ENCODE assay signal across 12 cellular contexts in the genomic region with DNA sequence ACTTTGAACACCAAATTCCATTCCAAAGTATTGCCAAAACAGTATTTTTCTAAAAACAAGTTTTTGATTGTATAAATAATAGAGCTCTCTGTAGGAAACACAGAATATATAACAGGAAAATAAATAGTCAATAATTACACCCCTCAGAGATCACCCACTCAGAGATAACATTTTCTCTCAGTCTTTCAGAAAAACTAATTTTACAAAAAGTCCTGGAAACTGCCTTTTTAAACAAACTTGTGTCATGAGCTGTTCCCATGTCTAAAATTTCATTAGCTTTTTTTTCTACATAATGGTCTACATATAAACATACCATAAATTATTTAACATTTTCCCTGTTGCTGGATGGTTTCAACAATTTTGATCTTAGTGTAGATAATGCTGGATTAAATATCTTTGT. TPM values are rescaled to one million over a fixed set of nuclear protein-coding genes. Genes with fewer than 3 reads are reported as not detected.
DNase-seq lines count a peak whose midpoint lies in the region; ATAC-seq and TF ChIP-seq lines count a peak whose summit lies in the region.
"Had no signal": no experiment of that assay in that cellular context is flagged by ENCODE, and none has a peak within 500 bp of the region (broad histone marks: within the 10 kb centered on the region; RNA-seq: fewer than 3 reads in every experiment).

No MANE protein-coding gene starts in this region.

- no peaks in the 10 kb centered on the region for H3K27me3 ChIP-seq in cardiac muscle cell
- H3K27me3 ChIP-seq in SU-DHL-6 (ENCODE audit: low read length): no peaks in the 10 kb centered on the region
- H3K27me3 ChIP-seq in lower lobe of right lung (ENCODE audit: low read depth): no peaks in the 10 kb centered on the region
- H3K27me3 ChIP-seq in transverse colon: no peaks in the 10 kb centered on the region
- no peaks in the 10 kb centered on the region for H3K27me3 ChIP-seq in Peyer's patch

- ATAC-seq in Right ventricle myocardium inferior (no peak), lower lobe of right lung (no peak)

- H3K9ac ChIP-seq in SU-DHL-6 (ENCODE audit: low read length): no peak overlapping the region

- TF ChIP-seq CTCF in cardiac muscle cell (IDR thresholded peaks at IDR 0.05; ENCODE audit: low read depth, low read length) (no peak), SU-DHL-6 (IDR thresholded peaks at IDR 0.05; ENCODE audit: insufficient read depth, low read length, poor library complexity, severe bottlenecking) (no peak), lower lobe of right lung (IDR thresholded peaks at IDR 0.05) (no peak), transverse colon (IDR thresholded peaks at IDR 0.05) (no peak), Peyer's patch (IDR thresholded peaks at IDR 0.05) (no peak)

- DNase-seq in cardiac muscle cell (ENCODE audit: low read depth in 1 of 2, low spot score in 1 of 2): no peak
- DNase-seq in Right ventricle myocardium inferior (ENCODE audit: missing footprints): no peak
- DNase-seq in lower lobe of right lung: no peak
- no peak for DNase-seq in transverse colon
- DNase-seq in amniotic stem cell (lab: John Stamatoyannopoulos, UW): no peak
- DNase-seq in Peyer's patch: no peak
- DNase-seq in NK-92 treated with Interleukin-12 subunit alpha and Interleukin-12 subunit beta, amount 100 ng/mL, for 24 hours (lab: John Stamatoyannopoulos, UW): no peak
- DNase-seq: activated CD4-positive, alpha-beta T cell treated with anti-CD3 and anti-CD28 coated beads for 1 hour; effector CD8-positive, alpha-beta T cell; IMR-90 had no signal

- H3F3A ChIP-seq in SU-DHL-6 (ENCODE audit: insufficient read depth): peaks cover 12% of the 10 kb centered on the region; the same call in 1 of the 2 replicates

- no peak for TF ChIP-seq POLR2A in transverse colon (IDR thresholded peaks at IDR 0.05)
- TF ChIP-seq POLR2A in Peyer's patch (IDR thresholded peaks at IDR 0.05): no peak

- H4K20me1 ChIP-seq in SU-DHL-6 (ENCODE audit: low read depth, low read length): no peaks in the 10 kb centered on the region

- 0 out of 2 replicates have a peak, but pooled peaks cover 6% of the 10 kb centered on the region for H3K79me2 ChIP-seq in SU-DHL-6 (ENCODE audit: insufficient read depth, low read length)

- H3K36me3 ChIP-seq in cardiac muscle cell (no peaks in the 10 kb centered on the region), SU-DHL-6 (ENCODE audit: low read length) (no peaks in the 10 kb centered on the region), lower lobe of right lung (no peaks in the 10 kb centered on the region), transverse colon (no peaks in the 10 kb centered on the region), Peyer's patch (no peaks in the 10 kb centered on the region)

- in situ Hi-C loops in transverse colon (cut with MboI; ENCODE audit: low pct_ligation_motif_present in 1 of 4, low pct_unique_long_range_greater_than_20kb in 1 of 4, low sequenced_read_pairs in 3 of 4): no loop called here

- H3K4me2 ChIP-seq in SU-DHL-6 (ENCODE audit: low read depth, low read length, poor library complexity, severe bottlenecking): peak overlapping the region; percentile 85

- H3K4me1 ChIP-seq in cardiac muscle cell (ENCODE audit: low read depth) (peaks cover 18% of the 10 kb centered on the region), lower lobe of right lung (peaks cover 27% of the 10 kb centered on the region), transverse colon (peaks cover 7 to 31% (median 9%) of the 10 kb centered on the region in 4 donors), Peyer's patch (peaks cover 0 to 20% (median 5%) of the 10 kb centered on the region in 4 donors)

- no peak overlapping the region for H2AFZ ChIP-seq in SU-DHL-6 (ENCODE audit: low read depth, low read length, severe bottlenecking)

- H3K4me3 ChIP-seq in cardiac muscle cell: no peak overlapping the region
- no peak overlapping the region for H3K4me3 ChIP-seq in SU-DHL-6 (ENCODE audit: insufficient read depth, low read length, poor library complexity, severe bottlenecking)
- H3K4me3 ChIP-seq in lower lobe of right lung: no peak overlapping the region
- H3K4me3 ChIP-seq in transverse colon: no peak overlapping the region
- H3K4me3 ChIP-seq in Peyer's patch: no peak overlapping the region

- intact Hi-C loops in Right ventricle myocardium inferior (cut with DNase I) (loop anchor here (10.0 kb wide), 2 partner anchors 63 to 327 kb away; partner anchors contain the start of gene BAZ2B), lower lobe of right lung (cut with DNase I) (no loop called here), transverse colon (cut with DNase I; ENCODE audit: low total_unique reads) (no loop called here)

- H3K9me3 ChIP-seq in cardiac muscle cell (ENCODE audit: low read depth) (no peaks in the 10 kb centered on the region), SU-DHL-6 (ENCODE audit: insufficient read depth, low read length) (no peaks in the 10 kb centered on the region), lower lobe of right lung (no peaks in the 10 kb centered on the region), transverse colon (no peaks in the 10 kb centered on the region), Peyer's patch (no peaks in the 10 kb centered on the region)
- H3K9me3 ChIP-seq: mucosa of descending colon had no signal

- no peak for TF ChIP-seq EP300 in transverse colon (IDR thresholded peaks at IDR 0.05; ENCODE audit: low read depth)

- H3K9me2 ChIP-seq in SU-DHL-6 (replicated peaks; ENCODE audit: insufficient read depth, low read length): no peaks in the 10 kb centered on the region

- H3K27ac ChIP-seq in cardiac muscle cell: peak overlapping the region; percentile 95
- no peak overlapping the region for H3K27ac ChIP-seq in SU-DHL-6 (ENCODE audit: low read depth, low read length)
- H3K27ac ChIP-seq in lower lobe of right lung: peak overlapping the region; percentile 91
- H3K27ac ChIP-seq in transverse colon: peak overlapping the region in 3 of 4 donors; percentile 89 to 97 (median 94)
- H3K27ac ChIP-seq in Peyer's patch: no peak overlapping the region

RNA-seq across cellular contexts. Expression of gene WDSUB1, which starts 1.2 kb away (rescaled TPM):
- total RNA-seq in cardiac muscle cell: 10.3 and 13.4 TPM in 2 replicates
- polyA plus RNA-seq in cardiac muscle cell: 13.6 and 19.4 TPM in 2 replicates
- 10.1 TPM for total RNA-seq in Right ventricle myocardium inferior
- 16.5 TPM for total RNA-seq in lower lobe of right lung
- 10 to 100 TPM in 1 of 4 donors, 1 to 10 TPM in 3; 3.4 to 10.3 (median 9.1) TPM for total RNA-seq in transverse colon
- 1 to 10 TPM; 4.0 to 9.9 (median 8.4) TPM for total RNA-seq in Peyer's patch

Comparison
In these comparisons a context has a peak if more than half of its experiments do, and no peak if none do; other contexts are left out.
1. H3K27ac ChIP-seq: peak in cardiac muscle cell (single experiment), lower lobe of right lung (single experiment) and transverse colon (3 of 4); none in SU-DHL-6 (single experiment) and Peyer's patch (0 of 4).